ENCODE assay signal across 2 cellular contexts in genomic region chr9:27572566-27572917, GRCh38.
TF ChIP-seq lines count a peak whose summit lies in the region.

No MANE protein-coding gene starts in this region.

TF ChIP-seq in IMR-90, 13 proteins besides CTCF, POLR2A, EP300 and RAD21:
- TF ChIP-seq RFX5 (IDR thresholded peaks at IDR 0.05; ENCODE audit: low read depth, low read length) (no peak), CEBPB (IDR thresholded peaks at IDR 0.05; ENCODE audit: low read depth, low read length) (peak; percentile 75; the same call in 1 of the 2 replicates)

TF ChIP-seq in endothelial cell of umbilical vein, 7 proteins besides CTCF, POLR2A, EP300 and RAD21:
- TF ChIP-seq POLR2AphosphoS5 (IDR thresholded peaks at IDR 0.05; ENCODE audit: insufficient read depth, low read depth, low read length) (no peak), GATA2 (IDR thresholded peaks at IDR 0.05; ENCODE audit: insufficient read depth, insufficient read length, low read depth, low read length) (peak; percentile 65)
